In genomic region chr1:68717330-68717729, GRCh38 we compare ENCODE assay signal across 11 cellular contexts.
"Had no signal": no experiment of that assay in that cellular context is flagged by ENCODE, and none has a peak within 500 bp of the region (broad histone marks: within the 10 kb centered on the region; RNA-seq: fewer than 3 reads in every experiment).

No MANE protein-coding gene starts in this region.

- H3K27ac ChIP-seq: GM23248 had no signal

- H3K27ac Mint-ChIP-seq: GM23338, H9, HFFc6 had no signal

- ATAC-seq: GM23338, HCT116 had no signal

- H3K4me1 ChIP-seq: HAP-1 had no signal

- H3K4me3 ChIP-seq: GM23248, GM23338, HAP-1 had no signal

- H3K36me3 ChIP-seq: HAP-1 had no signal

- H3K4me1 Mint-ChIP-seq: GM23338, H9 had no signal

- H3K9me3 ChIP-seq: HAP-1 had no signal

- H3K4me3 Mint-ChIP-seq: GM23338, H9, HFFc6 had no signal

- DNase-seq: GM23248, GOT3, H7, H9, HCEC 1CT, HFFc6 had no signal

- FAIRE-seq: H1, H54 had no signal
